In genomic region chr4:108571027-108571569, GRCh38 we compare ENCODE assay signal across 1 cellular context.
TF ChIP-seq lines count a peak whose summit lies in the region.

No MANE protein-coding gene starts in this region.

TF ChIP-seq in liver, 16 proteins besides CTCF, POLR2A, EP300 and RAD21:
- TF ChIP-seq REST (IDR thresholded peaks at IDR 0.05) (no peak), ATF3 (IDR thresholded peaks at IDR 0.05) (no peak), HNF4A (conservative IDR thresholded peaks at IDR 0.05) (peak in 1 of 2 donors; percentile 31), EGR1 (IDR thresholded peaks at IDR 0.05; ENCODE audit: low read depth in 2 of 2) (no peak), HNF4G (IDR thresholded peaks at IDR 0.05) (no peak), TAF1 (conservative IDR thresholded peaks at IDR 0.05) (no peak), RXRA (IDR thresholded peaks at IDR 0.05) (peak; percentile 19 to 65), ZBTB33 (IDR thresholded peaks at IDR 0.05) (no peak), FOXA2 (IDR thresholded peaks at IDR 0.05) (no peak)
TF ChIP-seq in liver: peak in this region for 2.
